Comparison of ENCODE assay signal across 23 cellular contexts in the genomic region with DNA sequence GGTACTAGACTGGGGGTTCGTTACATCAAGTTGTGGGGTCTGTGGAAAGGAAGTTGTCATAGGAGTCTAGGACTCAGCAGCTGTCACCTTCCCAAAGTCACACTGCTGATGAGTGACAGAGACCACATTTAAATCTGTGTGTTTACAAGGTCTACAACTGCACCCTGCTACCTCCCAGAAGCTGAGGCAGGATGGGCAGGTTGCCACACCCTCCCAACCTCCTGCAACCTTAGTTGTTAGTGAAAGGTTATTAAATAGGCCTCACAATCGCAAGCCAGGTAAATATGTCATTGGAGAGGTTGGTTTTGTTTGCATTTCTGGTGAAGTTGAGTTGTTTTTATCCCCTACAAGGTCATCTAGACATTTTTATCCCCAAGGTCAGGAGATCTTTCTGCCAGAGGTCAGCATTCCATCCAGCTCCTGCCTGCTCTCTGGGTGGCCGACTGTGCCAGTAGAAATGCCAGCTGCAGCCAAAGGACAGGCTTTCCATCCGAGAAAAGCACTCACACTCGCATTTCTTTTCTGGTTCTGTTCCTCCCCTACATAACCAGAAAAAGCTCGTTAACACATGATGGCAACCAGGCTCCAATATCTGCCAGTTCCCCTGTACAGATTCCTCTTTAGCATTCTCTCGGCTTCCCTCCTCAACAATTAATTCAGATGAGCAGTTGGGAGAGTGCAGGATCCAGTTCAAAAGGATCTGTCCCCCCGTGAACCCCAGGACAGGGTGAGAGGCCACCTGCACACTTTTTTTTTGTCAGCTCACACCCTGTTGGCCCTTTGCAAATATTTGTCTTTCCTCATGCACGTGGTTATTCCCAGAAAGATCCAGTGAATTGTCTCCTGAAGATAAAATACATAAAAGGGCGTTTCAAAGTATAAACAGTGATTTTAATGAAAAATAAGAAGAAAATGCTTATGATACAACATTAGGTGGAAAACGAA.
DNase-seq lines count a peak whose midpoint lies in the region; ATAC-seq and TF ChIP-seq lines count a peak whose summit lies in the region.
"Had no signal": no experiment of that assay in that cellular context is flagged by ENCODE, and none has a peak within 500 bp of the region (broad histone marks: within the 10 kb centered on the region; RNA-seq: fewer than 3 reads in every experiment).

No MANE protein-coding gene starts in this region.

- intact Hi-C loops in left ventricle myocardium inferior (cut with micrococcal nuclease): no loop called here

- TF ChIP-seq CTCF in left ventricle myocardium inferior (IDR thresholded peaks at IDR 0.05; ENCODE audit: borderline replicate concordance): no peak
- no peak for TF ChIP-seq CTCF in progenitor cell of endocrine pancreas (IDR thresholded peaks at IDR 0.05; ENCODE audit: unreplicated experiment)
- TF ChIP-seq CTCF in GM13976 (IDR thresholded peaks at IDR 0.05; ENCODE audit: borderline replicate concordance, control extremely low read depth, extremely low read depth, insufficient read depth, missing control alignments): no peak

- H3K27ac Mint-ChIP-seq in progenitor cell of endocrine pancreas: peak overlapping the region; percentile 51
- H3K27ac Mint-ChIP-seq: activated CD4-positive, alpha-beta memory T cell treated with anti-CD3 and anti-CD28 coated beads for 36 hours; activated naive CD4-positive, alpha-beta T cell treated with anti-CD3 and anti-CD28 coated beads for 36 hours; WTC11 had no signal

- no peaks in the 10 kb centered on the region for H3K36me3 Mint-ChIP-seq in progenitor cell of endocrine pancreas (ENCODE audit: insufficient read depth)
- H3K36me3 Mint-ChIP-seq: activated CD4-positive, alpha-beta memory T cell treated with anti-CD3 and anti-CD28 coated beads for 36 hours had no signal

- no peaks in the 10 kb centered on the region for H3K36me3 ChIP-seq in left ventricle myocardium inferior
- H3K36me3 ChIP-seq: gastrocnemius medialis, prostate gland, upper lobe of left lung had no signal

- no peak for ATAC-seq in GM19397 (IDR thresholded peaks at IDR 0.05; ENCODE audit: unreplicated experiment)
- ATAC-seq: esophagus mucosa, gastrocnemius medialis, SK-N-SH treated with all-trans-retinoic acid at 6 μM for 48 hours, WTC11 had no signal

- H3K27me3 ChIP-seq in left ventricle myocardium inferior (ENCODE audit: low read depth): no peaks in the 10 kb centered on the region
- H3K27me3 ChIP-seq: gastrocnemius medialis, upper lobe of left lung had no signal

- H3K4me1 Mint-ChIP-seq in progenitor cell of endocrine pancreas (ENCODE audit: low read depth): peaks cover 14% of the 10 kb centered on the region
- H3K4me1 Mint-ChIP-seq: WTC11 had no signal

- H3K4me3 Mint-ChIP-seq in progenitor cell of endocrine pancreas (ENCODE audit: low read depth): no peak overlapping the region
- H3K4me3 Mint-ChIP-seq: activated CD4-positive, alpha-beta memory T cell treated with anti-CD3 and anti-CD28 coated beads for 36 hours; activated naive CD4-positive, alpha-beta T cell treated with anti-CD3 and anti-CD28 coated beads for 36 hours; WTC11 had no signal

- H3K4me3 ChIP-seq in left ventricle myocardium inferior: no peak overlapping the region
- H3K4me3 ChIP-seq: gastrocnemius medialis, prostate gland, skin epidermis, upper lobe of left lung had no signal

- H3K9me3 Mint-ChIP-seq in progenitor cell of endocrine pancreas (ENCODE audit: low read depth): peaks cover 12% of the 10 kb centered on the region

- H3K27ac ChIP-seq in left ventricle myocardium inferior (replicated peaks): peak overlapping the region; percentile 64
- H3K27ac ChIP-seq: gastrocnemius medialis, prostate gland, skin epidermis, upper lobe of left lung had no signal

- H3K4me1 ChIP-seq in left ventricle myocardium inferior: peaks cover 10% of the 10 kb centered on the region
- H3K4me1 ChIP-seq: prostate gland, upper lobe of left lung had no signal

- peaks cover 5% of the 10 kb centered on the region for H3K27me3 Mint-ChIP-seq in progenitor cell of endocrine pancreas
- H3K27me3 Mint-ChIP-seq: activated CD4-positive, alpha-beta memory T cell treated with anti-CD3 and anti-CD28 coated beads for 36 hours had no signal

- peak; percentile 32 for DNase-seq in HuH-7 (ENCODE audit: low spot score)
- peak; percentile 84 for DNase-seq in NCI-H748 (lab: John Stamatoyannopoulos, UW; ENCODE audit: unreplicated experiment)
- DNase-seq in left ventricle myocardium inferior: no peak
- no peak for DNase-seq in progenitor cell of endocrine pancreas (ENCODE audit: low spot score, unreplicated experiment)
- DNase-seq in GM13976 (ENCODE audit: low spot score): no peak
- DNase-seq in activated gamma-delta T cell (lab: John Stamatoyannopoulos, UW): no peak
- DNase-seq: activated CD4-positive, alpha-beta memory T cell treated with anti-CD3 and anti-CD28 coated beads for 36 hours; activated naive CD4-positive, alpha-beta T cell treated with anti-CD3 and anti-CD28 coated beads for 36 hours; activated T-cell treated with anti-CD3 and anti-CD28 coated beads for 4 hours; central memory CD4-positive, alpha-beta T cell; effector CD4-positive, alpha-beta T cell; gastrocnemius medialis; midbrain; NCI-H1417 treated with DMSO at 0.1 percent for 48 hours; stimulated activated naive CD4-positive, alpha-beta T cell treated with Interleukin-2 at 50 U/mL for 16 hours; T-helper 9 cell; upper lobe of left lung had no signal

- in situ Hi-C loops in GM13976 (cut with MboI; ENCODE audit: low sequenced_read_pairs, unreplicated experiment): no loop called here

- peaks cover 5% of the 10 kb centered on the region for H3K9me3 ChIP-seq in left ventricle myocardium inferior (replicated peaks)
- H3K9me3 ChIP-seq: gastrocnemius medialis, prostate gland, upper lobe of left lung had no signal

Comparison
In these comparisons a context has a peak if more than half of its experiments do, and no peak if none do; other contexts are left out.
1. DNase-seq: peak in HuH-7 (single experiment) and NCI-H748 (single experiment); none in left ventricle myocardium inferior (single experiment), progenitor cell of endocrine pancreas (single experiment), GM13976 (single experiment) and activated gamma-delta T cell (single experiment).